ENCODE assay signal across 17 cellular contexts in genomic region chr6:40986364-40986763, GRCh38. TPM values are rescaled to one million over a fixed set of nuclear protein-coding genes. Genes with fewer than 3 reads are reported as not detected.
DNase-seq lines count a peak whose midpoint lies in the region; ATAC-seq, FAIRE-seq and TF ChIP-seq lines count a peak whose summit lies in the region.
"Had no signal": no experiment of that assay in that cellular context is flagged by ENCODE, and none has a peak within 500 bp of the region (broad histone marks: within the 10 kb centered on the region; RNA-seq: fewer than 3 reads in every experiment).

No MANE protein-coding gene starts in this region.

- H3K27me3 Mint-ChIP-seq in progenitor cell of endocrine pancreas = no peaks in the 10 kb centered on the region

- H3K4me3 Mint-ChIP-seq in progenitor cell of endocrine pancreas (ENCODE audit: low read depth) = no peak overlapping the region
- H3K4me3 Mint-ChIP-seq: CD4-positive, CD25-positive, alpha-beta regulatory T cell had no signal

- peaks cover 4% of the 10 kb centered on the region for H3K4me1 Mint-ChIP-seq in progenitor cell of endocrine pancreas (ENCODE audit: low read depth)
- H3K4me1 Mint-ChIP-seq: CD4-positive, CD25-positive, alpha-beta regulatory T cell had no signal

- peak overlapping the region; percentile 33 for H3K27ac Mint-ChIP-seq in progenitor cell of endocrine pancreas
- H3K27ac Mint-ChIP-seq: CD4-positive, CD25-positive, alpha-beta regulatory T cell had no signal

- no peak for TF ChIP-seq CTCF in progenitor cell of endocrine pancreas (IDR thresholded peaks at IDR 0.05; ENCODE audit: unreplicated experiment)

- no peaks in the 10 kb centered on the region for H3K9me3 Mint-ChIP-seq in progenitor cell of endocrine pancreas (ENCODE audit: low read depth)

- H3K36me3 Mint-ChIP-seq in progenitor cell of endocrine pancreas (ENCODE audit: insufficient read depth) = peaks cover 3% of the 10 kb centered on the region
- H3K36me3 Mint-ChIP-seq: CD4-positive, CD25-positive, alpha-beta regulatory T cell had no signal

- ATAC-seq in HG03196 (IDR thresholded peaks at IDR 0.05; ENCODE audit: unreplicated experiment) (no peak), HG02763 (IDR thresholded peaks at IDR 0.05; ENCODE audit: unreplicated experiment) (no peak)

- no peak for FAIRE-seq in RCC 7860 (lab: Jason Lieb, UNC)
- FAIRE-seq: G401.6, H1 had no signal

- DNase-seq in EH (ENCODE audit: low read depth) (peak; percentile 20), RCC 7860 (ENCODE audit: low spot score) (peak; percentile 56), glomerular visceral epithelial cell (ENCODE audit: extremely low spot score) (peak; percentile 12), progenitor cell of endocrine pancreas (ENCODE audit: low spot score, unreplicated experiment) (no peak), COLO829 (ENCODE audit: low spot score) (no peak), NCI-H748 treated with DMSO at 0.1 percent for 48 hours (lab: John Stamatoyannopoulos, UW) (no peak)
- DNase-seq: CD4-positive, CD25-positive, alpha-beta regulatory T cell; KG1; NCI-H146; NCI-H2081; NCI-H82; Right ventricle myocardium superior had no signal

RNA-seq across cellular contexts. Expression of gene UNC5CL, which starts 52.7 kb away (rescaled TPM):
- total RNA-seq in progenitor cell of endocrine pancreas = 3.7 and 4.7 TPM in 2 replicates

RNA-seq across cellular contexts. Expression of gene TSPO2, which starts 55.9 kb away (rescaled TPM):
- total RNA-seq in progenitor cell of endocrine pancreas = not detected in 2 replicates
- total RNA-seq: CD4-positive, CD25-positive, alpha-beta regulatory T cell; H1; NCI-H460; Right ventricle myocardium superior had no signal

Comparison
In these comparisons a context has a peak if more than half of its experiments do, and no peak if none do; other contexts are left out.
1. DNase-seq: peak in EH (single experiment), RCC 7860 (single experiment) and glomerular visceral epithelial cell (single experiment); none in progenitor cell of endocrine pancreas (single experiment), COLO829 (single experiment) and NCI-H748 treated with DMSO at 0.1 percent for 48 hours (single experiment).